In genomic region chr6:80623066-80623815, GRCh38 we compare ENCODE assay signal across 19 cellular contexts.
"Had no signal": no experiment of that assay in that cellular context is flagged by ENCODE, and none has a peak within 500 bp of the region (broad histone marks: within the 10 kb centered on the region; RNA-seq: fewer than 3 reads in every experiment).

No MANE protein-coding gene starts in this region.

- H3K27me3 ChIP-seq: sigmoid colon, spleen, suprapubic skin, vagina had no signal

- H3K27ac ChIP-seq: prostate gland, sigmoid colon, skin epidermis, spleen, suprapubic skin, vagina had no signal

- ATAC-seq: effector memory CD8-positive, alpha-beta T cell; left colon; mucosa of descending colon; naive thymus-derived CD8-positive, alpha-beta T cell; stimulated activated memory B cell treated with anti-CD40 and anti-IgM and Interleukin-4, amounts not matched to agents 10 μg/mL and 1 μg/mL and 100 μg/mL, for 72 hours; stimulated activated naive CD8-positive, alpha-beta T cell treated with anti-CD3 and anti-CD28 coated beads, Interleukin-15, Interleukin-2, amounts not matched to agents 100 U/mL and 50 U/mL, for 24 hours had no signal

- H3K4me1 ChIP-seq: prostate gland, sigmoid colon, spleen, suprapubic skin, vagina had no signal

- DNase-seq: cortex of kidney; effector memory CD8-positive, alpha-beta T cell; immature natural killer cell; islet precursor cell; kidney glomerular epithelial cell; left colon; mucosa of descending colon; naive thymus-derived CD8-positive, alpha-beta T cell; nephron progenitor cell; sigmoid colon; spleen; stimulated activated CD4-positive, alpha-beta T cell treated with anti-CD3 and anti-CD28 coated beads, Interleukin-4, amount 100 ng/mL, for 4 hours; stimulated activated naive CD8-positive, alpha-beta T cell treated with anti-CD3 and anti-CD28 coated beads, Interleukin-15, Interleukin-2, amounts not matched to agents 100 U/mL and 50 U/mL, for 24 hours had no signal

- H3K36me3 ChIP-seq: prostate gland, sigmoid colon, spleen, suprapubic skin, vagina had no signal

- H3K9me3 ChIP-seq: prostate gland, vagina had no signal

- H3K4me3 ChIP-seq: lung, mucosa of descending colon, prostate gland, sigmoid colon, skin epidermis, spleen, suprapubic skin, vagina had no signal
